Comparison of ENCODE assay signal across 20 cellular contexts in genomic region chr15:50233192-50233736, GRCh38. TPM values are rescaled to one million over a fixed set of nuclear protein-coding genes. Genes with fewer than 3 reads are reported as not detected.
DNase-seq lines count a peak whose midpoint lies in the region; ATAC-seq, FAIRE-seq and TF ChIP-seq lines count a peak whose summit lies in the region.
"Had no signal": no experiment of that assay in that cellular context is flagged by ENCODE, and none has a peak within 500 bp of the region (broad histone marks: within the 10 kb centered on the region; RNA-seq: fewer than 3 reads in every experiment).

No MANE protein-coding gene starts in this region.

- ATAC-seq in HepG2 = no peak
- ATAC-seq in right lobe of liver = no peak
- no peak for ATAC-seq in GM18870 (IDR thresholded peaks at IDR 0.05; ENCODE audit: unreplicated experiment)
- no peak for ATAC-seq in HG03460 (IDR thresholded peaks at IDR 0.05; ENCODE audit: unreplicated experiment)
- ATAC-seq: CD8-positive, alpha-beta T cell had no signal

- BruUV-seq in HepG2 (replicated peaks; lab: Mats Ljungman, UMichigan) = no TSS peak

- no peak for FAIRE-seq in HepG2 (lab: Jason Lieb, UNC)
- FAIRE-seq: GM19239, H1 had no signal

- no peak for TF ChIP-seq RAD21 in HepG2 (CRISPR knock-in tag; IDR thresholded peaks at IDR 0.05)

- TF ChIP-seq POLR2A in HepG2 (IDR thresholded peaks at IDR 0.05; ENCODE audit: insufficient read depth in 1 of 2, low read depth in 2 of 2, low read length in 2 of 2) (no peak), right lobe of liver (IDR thresholded peaks at IDR 0.05) (no peak), transverse colon (IDR thresholded peaks at IDR 0.05) (no peak)

- H3K9ac ChIP-seq in HepG2 (ENCODE audit: insufficient read depth, low read depth, low read length) = no peak overlapping the region
- H3K9ac ChIP-seq in colonic mucosa (ENCODE audit: low read depth in 2 of 2, low read length in 2 of 2) = no peak overlapping the region
- H3K9ac ChIP-seq in mucosa of rectum (ENCODE audit: low read depth in 1 of 2, low read length in 2 of 2) = no peak overlapping the region
- H3K9ac ChIP-seq: BLaER1 treated with 17β-estradiol and CSF1 and Interleukin-3, amounts not matched to agents 10 nM and 100 nM had no signal

- H3K4me1 ChIP-seq in HepG2 (ENCODE audit: insufficient read depth, low read length) (peaks cover 15% of the 10 kb centered on the region), right lobe of liver (peaks cover 0 to 45% (median 11%) of the 10 kb centered on the region in 4 donors), colonic mucosa (no peaks in the 10 kb centered on the region), mucosa of rectum (ENCODE audit: control insufficient read depth in 2 of 2, insufficient read depth in 2 of 2, low read length in 2 of 2) (peaks cover 2 to 5% of the 10 kb centered on the region in 2 donors), transverse colon (peaks cover 0 to 9% (median 0%) of the 10 kb centered on the region in 4 donors)

- no peak overlapping the region for H3K4me2 ChIP-seq in HepG2 (ENCODE audit: low read depth, low read length)
- H3K4me2 ChIP-seq: BLaER1 treated with 17β-estradiol and CSF1 and Interleukin-3, amounts not matched to agents 10 nM and 100 nM had no signal

- intact Hi-C loops in HepG2 (cut with micrococcal nuclease; ENCODE audit: unreplicated experiment) = no loop called here
- intact Hi-C loops in right lobe of liver (cut with DNase I) = no loop called here
- intact Hi-C loops in colonic mucosa (cut with DNase I) = no loop called here
- intact Hi-C loops in transverse colon (cut with DNase I; ENCODE audit: low total_unique reads) = no loop called here

- no peak overlapping the region for H3K4me3 ChIP-seq in HepG2 (replicated peaks in 1 of 3; ENCODE audit: insufficient read depth in 1 of 3, low read depth in 2 of 3, low read length in 3 of 3)
- no peak overlapping the region for H3K4me3 ChIP-seq in right lobe of liver
- H3K4me3 ChIP-seq in colonic mucosa = no peak overlapping the region
- H3K4me3 ChIP-seq in mucosa of rectum (ENCODE audit: low read length in 2 of 2) = no peak overlapping the region
- no peak overlapping the region for H3K4me3 ChIP-seq in transverse colon
- H3K4me3 ChIP-seq: BLaER1 treated with 17β-estradiol and CSF1 and Interleukin-3, amounts not matched to agents 10 nM and 100 nM had no signal

- CTCF ChIA-PET in HepG2 (lab: Yijun Ruan, JAX; ENCODE audit: low intra/inter-chr PET ratio, low total read pairs) = no interaction called here

- H3K36me3 ChIP-seq in HepG2 (replicated peaks in 1 of 2; ENCODE audit: control insufficient read depth in 1 of 2, insufficient read depth in 2 of 2, low read length in 2 of 2) (peaks cover 0 to 14% of the 10 kb centered on the region in 2 experiments; a peak in 2 of 5 replicates), right lobe of liver (peaks cover 0 to 34% (median 4%) of the 10 kb centered on the region in 4 donors), colonic mucosa (no peaks in the 10 kb centered on the region), mucosa of rectum (ENCODE audit: control insufficient read depth in 2 of 2, insufficient read depth in 2 of 2, low read length in 2 of 2) (peaks cover 0 to 4% of the 10 kb centered on the region in 2 donors), transverse colon (no peaks in the 10 kb centered on the region)

- in situ Hi-C loops in HepG2 (cut with HindIII; ENCODE audit: extremely low pct_ligation_motif_present, low pct_unique_long_range_greater_than_20kb) = no loop called here
- in situ Hi-C loops in transverse colon (cut with MboI; ENCODE audit: low pct_ligation_motif_present in 1 of 4, low pct_unique_long_range_greater_than_20kb in 1 of 4, low sequenced_read_pairs in 3 of 4) = no loop called here

- no peaks in the 10 kb centered on the region for H3K79me2 ChIP-seq in HepG2 (ENCODE audit: insufficient read depth, low read length)

- no peaks in the 10 kb centered on the region for H4K20me1 ChIP-seq in HepG2 (ENCODE audit: insufficient read depth, low read length)
- H4K20me1 ChIP-seq: BLaER1 treated with 17β-estradiol and CSF1 and Interleukin-3, amounts not matched to agents 10 nM and 100 nM had no signal

- no peaks in the 10 kb centered on the region for H3K27me3 ChIP-seq in HepG2 (ENCODE audit: control insufficient read depth in 1 of 2, insufficient read depth in 2 of 2, low read length in 2 of 2)
- H3K27me3 ChIP-seq in right lobe of liver = no peaks in the 10 kb centered on the region
- no peaks in the 10 kb centered on the region for H3K27me3 ChIP-seq in colonic mucosa
- no peaks in the 10 kb centered on the region for H3K27me3 ChIP-seq in mucosa of rectum (ENCODE audit: control insufficient read depth in 2 of 2, insufficient read depth in 2 of 2, low read length in 2 of 2)
- no peaks in the 10 kb centered on the region for H3K27me3 ChIP-seq in transverse colon
- H3K27me3 ChIP-seq: BLaER1 treated with 17β-estradiol and CSF1 and Interleukin-3, amounts not matched to agents 10 nM and 100 nM had no signal

- POLR2A ChIA-PET in HepG2 (lab: Yijun Ruan, JAX) = interaction anchor here (1.0 kb wide), 1 partner anchor 8 kb away, joined by 3 read pairs; no protein-coding TSS in a partner anchor

- H3K27ac ChIP-seq in HepG2 (ENCODE audit: extremely low read length, insufficient read depth, low read length) (no peak overlapping the region), right lobe of liver (peak overlapping the region in 1 of 3 donors; percentile 14), colonic mucosa (peak overlapping the region; percentile 51), mucosa of rectum (ENCODE audit: low read depth in 2 of 2, low read length in 2 of 2) (peak overlapping the region; percentile 13 to 66), transverse colon (peak overlapping the region; percentile 30 to 51 (median 50))
- H3K27ac ChIP-seq: BLaER1 treated with 17β-estradiol and CSF1 and Interleukin-3, amounts not matched to agents 10 nM and 100 nM had no signal

- TF ChIP-seq CTCF in HepG2 (CRISPR knock-in tag; IDR thresholded peaks at IDR 0.05) (no peak), right lobe of liver (IDR thresholded peaks at IDR 0.05) (no peak), colonic mucosa (IDR thresholded peaks at IDR 0.05) (no peak), transverse colon (IDR thresholded peaks at IDR 0.05) (no peak)

- TF ChIP-seq EP300 in HepG2 (IDR thresholded peaks at IDR 0.05; ENCODE audit: low read depth in 2 of 2, low read length in 2 of 2) (no peak), HepG2 (CRISPR knock-in tag; IDR thresholded peaks at IDR 0.05; ENCODE audit: borderline replicate concordance) (no peak), transverse colon (IDR thresholded peaks at IDR 0.05; ENCODE audit: low read depth) (no peak)

- no peak overlapping the region for H2AFZ ChIP-seq in HepG2 (ENCODE audit: low read length)

- H3K9me3 ChIP-seq in HepG2 (ENCODE audit: low read length) (no peaks in the 10 kb centered on the region), right lobe of liver (no peaks in the 10 kb centered on the region), colonic mucosa (no peaks in the 10 kb centered on the region), mucosa of rectum (ENCODE audit: control insufficient read depth in 2 of 2, low read length in 2 of 2) (no peaks in the 10 kb centered on the region), transverse colon (no peaks in the 10 kb centered on the region)
- H3K9me3 ChIP-seq: BLaER1 treated with 17β-estradiol and CSF1 and Interleukin-3, amounts not matched to agents 10 nM and 100 nM had no signal

- DNase-seq in HepG2 (ENCODE audit: low spot score) = no peak
- DNase-seq in right lobe of liver = no peak
- DNase-seq in colonic mucosa = no peak
- no peak for DNase-seq in transverse colon
- DNase-seq in T-helper 1 cell = no peak
- DNase-seq: Calu3; CD8-positive, alpha-beta T cell; DMS79 treated with DMSO at 0.1 percent for 48 hours; GF-D8; H9; IMR-90 had no signal

RNA-seq across cellular contexts. Expression of gene HDC, which starts 32.3 kb away (rescaled TPM):
- total RNA-seq in HepG2 (2016; rRNA removed; fragmentation: Illumina TruSeq; extraction: Trizol) = not detected in 2 replicates
- not detected in 2 replicates for total RNA-seq in HepG2 (2016; cell fraction: cytosol; rRNA removed; fragmentation: Illumina TruSeq; extraction: Trizol; ENCODE audit: low read depth)
- not detected in 2 replicates for total RNA-seq in HepG2 (2016; cell fraction: insoluble cytoplasmic fraction; rRNA removed; fragmentation: Illumina TruSeq; extraction: Trizol)
- not detected in 2 replicates for total RNA-seq in HepG2 (2016; cell fraction: membrane; rRNA removed; fragmentation: Illumina TruSeq; extraction: Trizol)
- not detected in 2 replicates for total RNA-seq in HepG2 (2016; cell fraction: nucleus; rRNA removed; fragmentation: Illumina TruSeq; extraction: Trizol)
- not detected in 2 replicates for polyA plus RNA-seq in HepG2 (2011; rRNA removed)
- polyA plus RNA-seq in HepG2 (2011; cell fraction: cytosol; rRNA removed) = not detected in 2 replicates
- 0.19 TPM in 1 of 2 replicates, not detected in the other for polyA plus RNA-seq in HepG2 (2011; cell fraction: nucleus; rRNA removed)
- polyA plus RNA-seq in HepG2 (2012) = not detected in 2 replicates
- polyA plus RNA-seq in HepG2 (2016; cell fraction: cytosol; fragmentation: Illumina TruSeq; extraction: Trizol; ENCODE audit: low read depth) = not detected in 2 replicates
- polyA plus RNA-seq in HepG2 (2016; cell fraction: insoluble cytoplasmic fraction; fragmentation: Illumina TruSeq; extraction: Trizol; ENCODE audit: low read depth) = not detected in 2 replicates
- polyA plus RNA-seq in HepG2 (2016; cell fraction: membrane; fragmentation: Illumina TruSeq; extraction: Trizol; ENCODE audit: low read depth) = not detected in 2 replicates
- not detected in 2 replicates for polyA plus RNA-seq in HepG2 (2016; cell fraction: nucleus; fragmentation: Illumina TruSeq; extraction: Trizol; ENCODE audit: insufficient read depth, low read depth)
- 1.1 TPM in 1 of 2 replicates, not detected in the other for polyA minus RNA-seq in HepG2 (2011; rRNA and poly(A)+ RNA removed; ENCODE audit: low replicate concordance)
- polyA minus RNA-seq in HepG2 (2011; cell fraction: cytosol; rRNA and poly(A)+ RNA removed) = not detected in 2 replicates
- polyA minus RNA-seq in HepG2 (2011; cell fraction: nucleus; rRNA and poly(A)+ RNA removed) = not detected in 2 replicates
- under 1 TPM in 3 of 6 experiments, not detected in 3; 0.26 to 0.47 (median 0.34) TPM for total RNA-seq in right lobe of liver
- total RNA-seq in colonic mucosa = 1 to 10 TPM; 2.0 to 4.1 TPM
- total RNA-seq in transverse colon = under 1 TPM in 2 of 4 donors, not detected in 2; 0.14 to 0.64 TPM
- total RNA-seq: B cell; Calu3; CD8-positive, alpha-beta T cell; H9; HT-29; IMR-90 had no signal
- polyA plus RNA-seq: IMR-90 had no signal

RNA-seq across cellular contexts. Expression of gene SLC27A2, which starts 51.3 kb away (rescaled TPM):
- total RNA-seq in HepG2 (2016; rRNA removed; fragmentation: Illumina TruSeq; extraction: Trizol) (12.3 and 23.4 TPM in 2 replicates), right lobe of liver (100 to 1,000 TPM in 5 of 6 experiments, 10 to 100 TPM in 1; 76.8 to 366 (median 172) TPM), colonic mucosa (10 to 100 TPM; 35.6 to 55.7 TPM), transverse colon (10 to 100 TPM in 2 of 4 donors, 1 to 10 TPM in 2; 8.2 to 38.3 (median 21.5) TPM)
- total RNA-seq in HepG2 (2016; cell fraction: cytosol; rRNA removed; fragmentation: Illumina TruSeq; extraction: Trizol; ENCODE audit: low read depth) = 3.2 TPM in 2 replicates
- total RNA-seq in HepG2 (2016; cell fraction: insoluble cytoplasmic fraction; rRNA removed; fragmentation: Illumina TruSeq; extraction: Trizol) = 12.5 and 24.4 TPM in 2 replicates
- 5.0 and 6.4 TPM in 2 replicates for total RNA-seq in HepG2 (2016; cell fraction: membrane; rRNA removed; fragmentation: Illumina TruSeq; extraction: Trizol)
- 19.3 and 23.5 TPM in 2 replicates for total RNA-seq in HepG2 (2016; cell fraction: nucleus; rRNA removed; fragmentation: Illumina TruSeq; extraction: Trizol)
- polyA plus RNA-seq in HepG2 (2011; rRNA removed) = 14.6 and 16.0 TPM in 2 replicates
- 10.0 and 13.4 TPM in 2 replicates for polyA plus RNA-seq in HepG2 (2011; cell fraction: cytosol; rRNA removed)
- polyA plus RNA-seq in HepG2 (2011; cell fraction: nucleus; rRNA removed) = 7.6 and 8.6 TPM in 2 replicates
- polyA plus RNA-seq in HepG2 (2012) = 25.5 and 34.1 TPM in 2 replicates
- polyA plus RNA-seq in HepG2 (2016; cell fraction: cytosol; fragmentation: Illumina TruSeq; extraction: Trizol; ENCODE audit: low read depth) = 2.2 and 2.8 TPM in 2 replicates
- polyA plus RNA-seq in HepG2 (2016; cell fraction: insoluble cytoplasmic fraction; fragmentation: Illumina TruSeq; extraction: Trizol; ENCODE audit: low read depth) = 10.7 and 11.3 TPM in 2 replicates
- polyA plus RNA-seq in HepG2 (2016; cell fraction: membrane; fragmentation: Illumina TruSeq; extraction: Trizol; ENCODE audit: low read depth) = 3.3 and 3.4 TPM in 2 replicates
- 24.6 and 25.7 TPM in 2 replicates for polyA plus RNA-seq in HepG2 (2016; cell fraction: nucleus; fragmentation: Illumina TruSeq; extraction: Trizol; ENCODE audit: insufficient read depth, low read depth)
- 33.1 and 391 TPM in 2 replicates for polyA minus RNA-seq in HepG2 (2011; rRNA and poly(A)+ RNA removed; ENCODE audit: low replicate concordance)
- polyA minus RNA-seq in HepG2 (2011; cell fraction: cytosol; rRNA and poly(A)+ RNA removed) = 18.9 and 21.0 TPM in 2 replicates
- 14.8 and 15.7 TPM in 2 replicates for polyA minus RNA-seq in HepG2 (2011; cell fraction: nucleus; rRNA and poly(A)+ RNA removed)
- total RNA-seq: A172 had no signal
- polyA plus RNA-seq: IMR-90 had no signal
